In genomic region chr1:175000697-175001187, GRCh38 we compare ENCODE assay signal across 8 cellular contexts. TPM values are rescaled to one million over a fixed set of nuclear protein-coding genes. Genes with fewer than 3 reads are reported as not detected.
A peak's percentile ranks its signal among the peaks of the same experiment; 100 is the strongest.
DNase-seq lines count a peak whose midpoint lies in the region; ATAC-seq and TF ChIP-seq lines count a peak whose summit lies in the region.

No MANE protein-coding gene starts in this region.

- no peak overlapping the region; the same call in 1 of the 2 replicates for H4K5ac ChIP-seq in IMR-90 (ENCODE audit: low read depth, low read length)

- peaks cover 18 to 26% of the 10 kb centered on the region in 2 experiments for H3K79me1 ChIP-seq in IMR-90 (ENCODE audit: low read depth in 1 of 2, low read length in 2 of 2)

- peak overlapping the region; percentile 86 for H3K4me3 ChIP-seq in AG04449 (ENCODE audit: low read depth, low read length)
- H3K4me3 ChIP-seq in IMR-90 (ENCODE audit: insufficient read depth, low read depth, low read length) = peak overlapping the region; percentile 96
- H3K4me3 ChIP-seq in mesodermal cell (ENCODE audit: extremely low read depth, insufficient read depth, low read length, poor library complexity, severe bottlenecking) = peak overlapping the region; percentile 98

- H4K91ac ChIP-seq in IMR-90 (ENCODE audit: insufficient read depth, low read depth, low read length) = peak overlapping the region; percentile 53

- H3K27ac ChIP-seq in IMR-90 (ENCODE audit: insufficient read depth, low read length) (peak overlapping the region; percentile 76), mesodermal cell (ENCODE audit: low read depth, low read length, severe bottlenecking) (no peak overlapping the region)

- H4K8ac ChIP-seq in IMR-90 (ENCODE audit: low read depth in 2 of 2, low read length in 2 of 2) = peak overlapping the region; percentile 39 to 40; a peak in 2 of 4 replicates

- H3K56ac ChIP-seq in IMR-90 (ENCODE audit: extremely low read depth, insufficient read depth, low read length) = peak overlapping the region; percentile 57

- ATAC-seq in IMR-90 (ENCODE audit: low read depth) = no peak
- no peak for ATAC-seq in HG03045 (IDR thresholded peaks at IDR 0.05; ENCODE audit: unreplicated experiment)

- peaks cover 47% of the 10 kb centered on the region for H3K4me1 Mint-ChIP-seq in MCF 10A (ENCODE audit: insufficient read depth, unreplicated experiment)

- peak overlapping the region; percentile 73 for H3K9ac ChIP-seq in IMR-90 (ENCODE audit: low read depth, low read length)

- H3K27me3 Mint-ChIP-seq in MCF 10A (ENCODE audit: insufficient read depth, unreplicated experiment) = no peaks in the 10 kb centered on the region

- no peak overlapping the region for H2AFZ ChIP-seq in IMR-90 (replicated peaks; ENCODE audit: low read length, poor library complexity)

- H3K4me1 ChIP-seq in IMR-90 (ENCODE audit: control insufficient read depth, insufficient read depth, low read length) = peaks cover 2% of the 10 kb centered on the region; the same call in 1 of the 2 replicates
- H3K4me1 ChIP-seq in mesodermal cell (ENCODE audit: control insufficient read depth, insufficient read depth, low read length, poor library complexity, severe bottlenecking) = peaks cover 14% of the 10 kb centered on the region

- H3K23ac ChIP-seq in IMR-90 (ENCODE audit: low read depth, low read length) = peak overlapping the region; percentile 77

- no peak overlapping the region for H3K4me3 Mint-ChIP-seq in MCF 10A (ENCODE audit: unreplicated experiment)

- POLR2A ChIA-PET in AG04449 (lab: Yijun Ruan, JAX) = interaction anchor here (2.5 to 3.2 kb wide), 2 partner anchors 14 to 22 kb away, joined by 16 to 35 read pairs; partner anchors contain the start of gene MRPS14
- POLR2A ChIA-PET in IMR-90 (lab: Charles Lee; ENCODE audit: unreplicated experiment) = interaction anchor here (1.1 to 2.3 kb wide), 2 partner anchors 14 to 23 kb away, joined by 3 to 9 read pairs; partner anchors contain the start of gene MRPS14
- POLR2A ChIA-PET in MCF 10A (lab: Yijun Ruan, JAX) = interaction anchor here (0.5 to 10.8 kb wide), 32 partner anchors 7 to 1737 kb away, joined by 3 to 331 read pairs (median 6); partner anchors contain the start of genes GAS5, MRPS14, RABGAP1L and ZBTB37

- TF ChIP-seq CTCF in AG04449 (IDR thresholded peaks at IDR 0.05; ENCODE audit: insufficient read depth, low read length, missing control alignments) (no peak), IMR-90 (conservative IDR thresholded peaks at IDR 0.05; ENCODE audit: low read depth, low read length) (no peak), MCF 10A (IDR thresholded peaks at IDR 0.05; ENCODE audit: unreplicated experiment) (no peak)

- intact Hi-C loops in IMR-90 (cut with micrococcal nuclease) = no loop called here
- intact Hi-C loops in MCF 10A (cut with micrococcal nuclease) = loop anchor here (10.0 kb wide), 1 partner anchor 1204 kb away; the partner anchor contains the start of gene COP1

- no peak for DNase-seq in AG04449 (ENCODE audit: low read depth, low spot score)
- DNase-seq in IMR-90 = no peak
- DNase-seq in MCF 10A (ENCODE audit: unreplicated experiment) = peak; percentile 41
- DNase-seq in NOMO-1 (lab: John Stamatoyannopoulos, UW; ENCODE audit: unreplicated experiment in 2 of 2) = no peak
- DNase-seq in nucleus accumbens (lab: John Stamatoyannopoulos, UW) = no peak
- no peak for DNase-seq in GF-D8 (lab: John Stamatoyannopoulos, UW)

- no peaks in the 10 kb centered on the region for H3K9me1 ChIP-seq in IMR-90 (ENCODE audit: insufficient read depth, low read length)

- H2BK5ac ChIP-seq in IMR-90 (ENCODE audit: low read depth, low read length, poor library complexity, severe bottlenecking) = peak overlapping the region; percentile 54

- H3K14ac ChIP-seq in IMR-90 (replicated peaks; ENCODE audit: low read depth, low read length) = peak overlapping the region; percentile 75

- no peak overlapping the region for H2AK5ac ChIP-seq in IMR-90 (ENCODE audit: low read depth, low read length)

- in situ Hi-C loops in IMR-90 (cut with MboI; ENCODE audit: low sequenced_read_pairs) = no loop called here

- H2AK9ac ChIP-seq in IMR-90 (replicated peaks; ENCODE audit: low read depth, low read length, poor library complexity) = peak overlapping the region; percentile 97

- H2BK20ac ChIP-seq in IMR-90 (ENCODE audit: low read depth, low read length) = no peak overlapping the region

- peaks cover 15% of the 10 kb centered on the region for H3K36me3 Mint-ChIP-seq in MCF 10A (ENCODE audit: insufficient read depth, unreplicated experiment)

- peak overlapping the region; percentile 75 for H3K4me2 ChIP-seq in IMR-90 (ENCODE audit: low read depth, low read length)

- H3K36me3 ChIP-seq in IMR-90 (ENCODE audit: control insufficient read depth, insufficient read depth, low read length) (no peaks in the 10 kb centered on the region; the same call in 1 of the 2 replicates), mesodermal cell (ENCODE audit: control insufficient read depth, insufficient read depth, low read length) (peaks cover 17% of the 10 kb centered on the region)

- WGBS in IMR-90 (ENCODE audit: extremely low coverage in 2 of 2, insufficient read length in 1 of 2), 2 experiments = 0% methylated on average over 3 of the region's 5 CpGs; no CpG with 5 or more reads in 1 of the 2 experiments
- 0 to 3% methylated on average over 5 of the region's 5 CpGs for WGBS in mesodermal cell (ENCODE audit: insufficient coverage in 2 of 2), 2 experiments

- CTCF ChIA-PET in AG04449 (lab: Yijun Ruan, JAX) = interaction anchor here (0.9 to 4.7 kb wide), 6 partner anchors 9 to 229 kb away, joined by 3 to 71 read pairs (median 4); no protein-coding TSS in a partner anchor
- CTCF ChIA-PET in IMR-90 (lab: Yijun Ruan, JAX) = interaction anchor here (0.5 to 0.9 kb wide), 2 partner anchors 14 to 1535 kb away, joined by 3 read pairs; no protein-coding TSS in a partner anchor
- CTCF ChIA-PET in MCF 10A (lab: Yijun Ruan, JAX) = interaction anchor here (0.6 to 7.3 kb wide), 18 partner anchors 9 to 1754 kb away, joined by 3 to 96 read pairs (median 4); partner anchors contain the start of gene MRPS14

- H4K20me1 ChIP-seq in IMR-90 (ENCODE audit: insufficient read depth, low read length) = 0 out of 2 replicates have a peak, but pooled peaks cover 6% of the 10 kb centered on the region

- no peak overlapping the region for H2BK120ac ChIP-seq in IMR-90 (ENCODE audit: low read depth, low read length)

- peak overlapping the region; percentile 87 for H3K27ac Mint-ChIP-seq in MCF 10A (ENCODE audit: low read depth, unreplicated experiment)

- H3K9me3 ChIP-seq in IMR-90 (ENCODE audit: control insufficient read depth, insufficient read depth, low read length) = no peaks in the 10 kb centered on the region
- H3K9me3 ChIP-seq in mesodermal cell (ENCODE audit: control insufficient read depth, low read length) = no peaks in the 10 kb centered on the region

- dilution Hi-C loops in IMR-90 (cut with HindIII; ENCODE audit: low sequenced_read_pairs, unreplicated experiment) = no loop called here

- no peak overlapping the region for H2BK15ac ChIP-seq in IMR-90 (ENCODE audit: low read depth, low read length)

- TF ChIP-seq RAD21 in IMR-90 (IDR thresholded peaks at IDR 0.05; ENCODE audit: low read length) = no peak

- no peaks in the 10 kb centered on the region for H3K9me3 Mint-ChIP-seq in MCF 10A (ENCODE audit: unreplicated experiment)

- BruUV-seq in IMR-90 (replicated peaks; lab: Mats Ljungman, UMichigan) = no TSS peak
- TSS peak; percentile 25 for BruUV-seq in MCF 10A (replicated peaks; lab: Mats Ljungman, UMichigan)

- TF ChIP-seq POLR2A in IMR-90 (IDR thresholded peaks at IDR 0.05; ENCODE audit: low read depth, low read length) = no peak

- H3K27me3 ChIP-seq in IMR-90 (ENCODE audit: control insufficient read depth, insufficient read depth, low read length) = no peaks in the 10 kb centered on the region

- peak overlapping the region; percentile 65 for H3K4ac ChIP-seq in IMR-90 (ENCODE audit: low read depth, low read length)

- H3K18ac ChIP-seq in IMR-90 (ENCODE audit: low read depth, low read length) = no peak overlapping the region; the same call in 1 of the 2 replicates

TF ChIP-seq in IMR-90, 13 proteins besides CTCF, POLR2A, EP300 and RAD21:
- TF ChIP-seq ELK1 (IDR thresholded peaks at IDR 0.05; ENCODE audit: borderline replicate concordance, low read depth, low read length) = no peak

RNA-seq across cellular contexts. Expression of gene CACYBP, which starts 1.0 kb away (rescaled TPM):
- total RNA-seq in IMR-90 (2012; rRNA removed) (61.8 and 159 TPM in 2 replicates), MCF 10A (2022) (169 and 205 TPM in 2 replicates)
- 53.1 and 62.8 TPM in 2 replicates for polyA plus RNA-seq in IMR-90 (2012; rRNA removed)
- 31.4 and 56.6 TPM in 2 replicates for polyA plus RNA-seq in IMR-90 (2012; cell fraction: cytosol; rRNA removed)
- 7.1 and 14.7 TPM in 2 replicates for polyA plus RNA-seq in IMR-90 (2012; cell fraction: nucleus; rRNA removed; ENCODE audit: low replicate concordance)
- 99.1 TPM for polyA plus RNA-seq in mesodermal cell (2013, experiment 1 of 2)
- 134 TPM for polyA plus RNA-seq in mesodermal cell (2013, experiment 2 of 2)

RNA-seq across cellular contexts. Expression of gene MRPS14, which starts 22.5 kb away (rescaled TPM):
- 22.0 and 24.4 TPM in 2 replicates for total RNA-seq in IMR-90 (2012; rRNA removed)
- polyA plus RNA-seq in IMR-90 (2012; rRNA removed) = 21.2 and 23.1 TPM in 2 replicates
- polyA plus RNA-seq in IMR-90 (2012; cell fraction: cytosol; rRNA removed) = 7.8 and 17.5 TPM in 2 replicates
- 4.2 and 19.6 TPM in 2 replicates for polyA plus RNA-seq in IMR-90 (2012; cell fraction: nucleus; rRNA removed; ENCODE audit: low replicate concordance)
- 36.3 and 40.6 TPM in 2 replicates for total RNA-seq in MCF 10A (2022)
- polyA plus RNA-seq in mesodermal cell (2013, experiment 1 of 2) = 35.0 TPM
- polyA plus RNA-seq in mesodermal cell (2013, experiment 2 of 2) = 32.8 TPM
